In genomic region chr13:41276824-41277223, GRCh38 we compare ENCODE assay signal across 20 cellular contexts.
"Had no signal": no experiment of that assay in that cellular context is flagged by ENCODE, and none has a peak within 500 bp of the region (broad histone marks: within the 10 kb centered on the region; RNA-seq: fewer than 3 reads in every experiment).

No MANE protein-coding gene starts in this region.

- H3K4me2 ChIP-seq: SK-N-SH had no signal

- H3K4me1 ChIP-seq: Peyer's patch, SJCRH30 had no signal

- H3K9ac ChIP-seq: SK-N-SH had no signal

- ATAC-seq: activated CD4-positive, CD25-positive, alpha-beta regulatory T cell treated with anti-CD3 and anti-CD28 coated beads, Interleukin-2, amount 50 U/mL, for 24 hours had no signal

- DNase-seq: activated CD4-positive, alpha-beta T cell treated with anti-CD3 and anti-CD28 coated beads for 48 hours; activated CD4-positive, alpha-beta T cell treated with anti-CD3 and anti-CD28 coated beads, Interleukin-2, amount 50 U/mL, for 48 hours; activated T-cell treated with anti-CD3 and anti-CD28 coated beads for 4 hours; cerebellar nuclear complex; Karpas-422; MM.1S; NCI-H1092; NCI-H1417; NCI-H2029; NCI-H345; NCI-H510A; Peyer's patch; Right ventricle myocardium superior; SJCRH30; SK-N-SH; T-helper 1 cell; WERI-Rb-1 had no signal

- H3K27ac ChIP-seq: Peyer's patch, RWPE1, SJCRH30, WERI-Rb-1 had no signal

- H3K27me3 ChIP-seq: Peyer's patch, SJCRH30 had no signal

- H3K4me3 ChIP-seq: Peyer's patch, SJCRH30 had no signal

- H3K27ac Mint-ChIP-seq: activated naive CD4-positive, alpha-beta T cell treated with anti-CD3 and anti-CD28 coated beads, Interleukin-2, amount 50 U/mL, for 72 hours had no signal

- H3K36me3 ChIP-seq: Peyer's patch, SJCRH30, WERI-Rb-1 had no signal
